In the genomic region with DNA sequence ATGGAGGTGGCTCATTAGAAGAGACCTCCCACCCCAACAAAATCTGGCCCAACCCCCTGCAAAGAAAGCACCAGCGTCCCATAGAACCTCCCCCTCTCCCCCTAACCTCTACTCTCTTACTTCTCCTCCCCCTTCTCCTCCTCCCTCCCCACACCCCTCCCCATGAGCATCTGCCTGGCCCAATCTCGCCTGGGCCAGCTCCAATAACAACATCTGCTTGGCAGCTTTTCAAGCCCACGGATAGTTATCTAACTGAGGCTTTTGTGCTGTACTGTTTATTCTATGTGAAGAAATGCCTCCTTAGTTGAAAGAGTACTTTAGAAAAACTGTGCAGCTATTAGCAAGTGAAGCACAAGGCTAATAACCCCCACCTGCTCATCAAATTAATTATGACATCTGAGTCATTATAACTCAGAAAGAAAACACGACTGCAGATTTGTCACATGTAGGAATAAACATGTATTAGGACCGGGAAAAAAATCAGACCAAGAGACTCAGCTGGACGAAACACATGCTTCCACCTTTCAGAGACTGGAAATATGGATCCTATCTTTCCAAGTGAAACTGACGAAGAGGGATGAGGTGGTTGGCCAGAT, we compare ENCODE assay signal across 1 cellular context.
TF ChIP-seq lines count a peak whose summit lies in the region.

No MANE protein-coding gene starts in this region.

TF ChIP-seq in PFSK-1, 5 proteins besides CTCF, POLR2A, EP300 and RAD21 (continued from another document):
- TF ChIP-seq TAF1 (IDR thresholded peaks at IDR 0.05; ENCODE audit: borderline replicate concordance, insufficient read depth, low read length), result no peak
